8 cellular contexts compared by ENCODE assay signal in the genomic region with DNA sequence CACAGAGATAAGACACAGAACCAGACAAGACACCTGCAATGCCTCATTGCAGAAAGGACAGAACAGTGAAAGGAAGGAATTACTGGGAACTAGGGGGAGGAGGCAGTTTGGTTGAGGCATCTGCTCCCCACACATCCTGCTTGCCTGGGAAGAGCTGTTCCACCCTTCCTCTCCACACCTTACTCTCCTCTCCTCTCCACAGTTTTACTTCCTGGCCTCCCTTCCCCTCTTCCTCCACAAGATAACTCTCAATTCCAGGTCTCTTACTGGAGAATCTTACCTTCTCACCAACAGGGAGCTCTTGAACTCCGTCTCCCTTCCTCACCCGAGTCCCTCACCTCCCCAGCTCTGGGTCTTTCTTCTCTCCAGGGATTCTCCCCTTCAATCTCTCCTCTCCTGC. TPM values are rescaled to one million over a fixed set of nuclear protein-coding genes. Genes with fewer than 3 reads are reported as not detected.
DNase-seq lines count a peak whose midpoint lies in the region; ATAC-seq and TF ChIP-seq lines count a peak whose summit lies in the region.
"Had no signal": no experiment of that assay in that cellular context is flagged by ENCODE, and none has a peak within 500 bp of the region (broad histone marks: within the 10 kb centered on the region; RNA-seq: fewer than 3 reads in every experiment).

No MANE protein-coding gene starts in this region.

- H3K4me1 ChIP-seq in CD8-positive, alpha-beta T cell (ENCODE audit: insufficient read depth, low read length): peaks cover 17% of the 10 kb centered on the region
- peaks cover 17% of the 10 kb centered on the region for H3K4me1 ChIP-seq in mesendoderm (ENCODE audit: control insufficient read depth, low read depth, low read length)

- no peak overlapping the region for H4K5ac ChIP-seq in mesendoderm (ENCODE audit: low read length)

- peak overlapping the region; percentile 93 for H3K27ac Mint-ChIP-seq in CD8-positive, alpha-beta T cell
- H3K27ac Mint-ChIP-seq in activated CD4-positive, alpha-beta memory T cell treated with anti-CD3 and anti-CD28 coated beads, Interleukin-2, amount 10 ng/mL, durations not matched to agents 7 days and 5 days: peak overlapping the region; percentile 83

- no peak overlapping the region for H3K4ac ChIP-seq in mesendoderm (ENCODE audit: low read depth, low read length)

- peaks cover 56% of the 10 kb centered on the region for H3K36me3 Mint-ChIP-seq in CD8-positive, alpha-beta T cell
- peaks cover 55% of the 10 kb centered on the region for H3K36me3 Mint-ChIP-seq in activated CD4-positive, alpha-beta memory T cell treated with anti-CD3 and anti-CD28 coated beads, Interleukin-2, amount 10 ng/mL, durations not matched to agents 7 days and 5 days (ENCODE audit: low read depth)

- H3K18ac ChIP-seq in mesendoderm (ENCODE audit: low read length): no peak overlapping the region

- no peaks in the 10 kb centered on the region for H3K27me3 ChIP-seq in CD8-positive, alpha-beta T cell (ENCODE audit: insufficient read depth, low read length)
- H3K27me3 ChIP-seq in mesendoderm (ENCODE audit: insufficient read depth, low read length, poor library complexity): no peaks in the 10 kb centered on the region

- no peak overlapping the region for H3K23ac ChIP-seq in mesendoderm (ENCODE audit: low read length)

- H3K9me3 ChIP-seq in CD8-positive, alpha-beta T cell (ENCODE audit: low read length): no peaks in the 10 kb centered on the region

- peak overlapping the region; percentile 36 for H3K4me3 Mint-ChIP-seq in CD8-positive, alpha-beta T cell
- H3K4me3 Mint-ChIP-seq in activated CD4-positive, alpha-beta memory T cell treated with anti-CD3 and anti-CD28 coated beads, Interleukin-2, amount 10 ng/mL, durations not matched to agents 7 days and 5 days: peak overlapping the region; percentile 95

- H3K4me2 ChIP-seq in mesendoderm (ENCODE audit: low read length): peak overlapping the region; percentile 26

- no peak overlapping the region for H3K27ac ChIP-seq in CD8-positive, alpha-beta T cell (ENCODE audit: low read depth, low read length)
- H3K27ac ChIP-seq in mesendoderm (ENCODE audit: low read depth, low read length): no peak overlapping the region

- CTCF ChIA-PET in CD8-positive, alpha-beta T cell (lab: Charles Lee): no interaction called here
- CTCF ChIA-PET in activated CD4-positive, alpha-beta memory T cell treated with anti-CD3 and anti-CD28 coated beads, Interleukin-2, amount 10 ng/mL, durations not matched to agents 7 days and 5 days (lab: Charles Lee): interaction anchor here (3.5 kb wide), 1 partner anchor 7 kb away, joined by 22 read pairs; the partner anchor contains the start of gene CDC20

- no peak for ATAC-seq in CD8-positive, alpha-beta T cell
- no peak for ATAC-seq in HG03095 (IDR thresholded peaks at IDR 0.05; ENCODE audit: unreplicated experiment)

- H3K9ac ChIP-seq in mesendoderm (ENCODE audit: low read length): peak overlapping the region; percentile 46

- no peak overlapping the region for H2BK120ac ChIP-seq in mesendoderm (ENCODE audit: low read depth, low read length)

- no peak overlapping the region for H2BK15ac ChIP-seq in mesendoderm (replicated peaks; ENCODE audit: low read depth)

- peaks cover 28% of the 10 kb centered on the region for H3K79me1 ChIP-seq in mesendoderm (ENCODE audit: low read length)

- POLR2A ChIA-PET in CD8-positive, alpha-beta T cell (lab: Charles Lee): no interaction called here
- POLR2A ChIA-PET in activated CD4-positive, alpha-beta memory T cell treated with anti-CD3 and anti-CD28 coated beads, Interleukin-2, amount 10 ng/mL, durations not matched to agents 7 days and 5 days (lab: Charles Lee): interaction anchor here (0.9 kb wide), 1 partner anchor 10 kb away, joined by 3 read pairs; no protein-coding TSS in a partner anchor

- no peaks in the 10 kb centered on the region for H3K9me3 Mint-ChIP-seq in CD8-positive, alpha-beta T cell
- H3K9me3 Mint-ChIP-seq in activated CD4-positive, alpha-beta memory T cell treated with anti-CD3 and anti-CD28 coated beads, Interleukin-2, amount 10 ng/mL, durations not matched to agents 7 days and 5 days: no peaks in the 10 kb centered on the region

- no peak overlapping the region for H4K8ac ChIP-seq in mesendoderm (ENCODE audit: low read depth, low read length)

- intact Hi-C loops in CD8-positive, alpha-beta T cell (cut with DNase I, micrococcal nuclease): loop anchor here (5.0 to 10.0 kb wide), 3 partner anchors 431 to 911 kb away; partner anchors contain the start of genes DMAP1 (in 1 of the 2), PPCS (in 1 of the 2) and ZMYND12 (in 1 of the 2)

- peaks cover 14% of the 10 kb centered on the region for H3K36me3 ChIP-seq in CD8-positive, alpha-beta T cell (ENCODE audit: insufficient read depth, low read length)
- peaks cover 20% of the 10 kb centered on the region for H3K36me3 ChIP-seq in mesendoderm (ENCODE audit: control insufficient read depth, insufficient read depth, low read length)

- H3K27me3 Mint-ChIP-seq in CD8-positive, alpha-beta T cell (ENCODE audit: low read depth): no peaks in the 10 kb centered on the region
- H3K27me3 Mint-ChIP-seq in activated CD4-positive, alpha-beta memory T cell treated with anti-CD3 and anti-CD28 coated beads, Interleukin-2, amount 10 ng/mL, durations not matched to agents 7 days and 5 days: no peaks in the 10 kb centered on the region

- WGBS in mesendoderm (ENCODE audit: extremely low coverage, insufficient coverage, low lambda C conversion rate): no CpG with 5 or more reads among the region's 2 CpGs

- no peak overlapping the region for H2BK5ac ChIP-seq in mesendoderm (ENCODE audit: low read length)

- H3K4me3 ChIP-seq in CD8-positive, alpha-beta T cell (ENCODE audit: low read depth, low read length): no peak overlapping the region
- H3K4me3 ChIP-seq in mesendoderm (ENCODE audit: low read length): no peak overlapping the region

- peak overlapping the region; percentile 49 for H3K56ac ChIP-seq in mesendoderm (ENCODE audit: low read length)

- peaks cover 34% of the 10 kb centered on the region for H3K4me1 Mint-ChIP-seq in CD8-positive, alpha-beta T cell (ENCODE audit: low read depth)
- peaks cover 68% of the 10 kb centered on the region for H3K4me1 Mint-ChIP-seq in activated CD4-positive, alpha-beta memory T cell treated with anti-CD3 and anti-CD28 coated beads, Interleukin-2, amount 10 ng/mL, durations not matched to agents 7 days and 5 days

- no peak for TF ChIP-seq CTCF in CD8-positive, alpha-beta T cell (IDR thresholded peaks at IDR 0.05)

- H2AK5ac ChIP-seq in mesendoderm (ENCODE audit: low read length): no peak overlapping the region

- no peak for DNase-seq in CD8-positive, alpha-beta T cell
- no peak for DNase-seq in activated CD4-positive, alpha-beta memory T cell treated with anti-CD3 and anti-CD28 coated beads, Interleukin-2, amount 10 ng/mL, durations not matched to agents 7 days and 5 days
- no peak for DNase-seq in mesendoderm
- no peak for DNase-seq in NCI-H345 treated with DMSO at 0.1 percent for 48 hours (lab: John Stamatoyannopoulos, UW; ENCODE audit: unreplicated experiment)
- no peak for DNase-seq in NK-92 (lab: John Stamatoyannopoulos, UW; ENCODE audit: unreplicated experiment)
- DNase-seq: GF-D8, NCI-H187 treated with DMSO at 0.1 percent for 48 hours had no signal

- peaks cover 17% of the 10 kb centered on the region for H3K79me2 ChIP-seq in mesendoderm (ENCODE audit: control insufficient read depth, insufficient read depth, low read length)

RNA-seq across cellular contexts. Expression of gene ELOVL1, which starts 2.1 kb away (rescaled TPM):
- 10 to 100 TPM; 24.6 to 25.6 TPM for total RNA-seq in CD8-positive, alpha-beta T cell
- 10 to 100 TPM; 71.8 to 74.1 TPM for total RNA-seq in activated CD4-positive, alpha-beta memory T cell treated with anti-CD3 and anti-CD28 coated beads, Interleukin-2, amount 10 ng/mL, durations not matched to agents 7 days and 5 days
- 37.0 TPM for polyA plus RNA-seq in mesendoderm (2013, experiment 1 of 2)
- polyA plus RNA-seq in mesendoderm (2013, experiment 2 of 2): 37.2 TPM

RNA-seq across cellular contexts. Expression of gene CDC20, which starts 6.9 kb away (rescaled TPM):
- total RNA-seq in CD8-positive, alpha-beta T cell: 1 to 10 TPM in 1 of 2 experiments, under 1 TPM in 1; 0.92 to 1.3 TPM
- total RNA-seq in activated CD4-positive, alpha-beta memory T cell treated with anti-CD3 and anti-CD28 coated beads, Interleukin-2, amount 10 ng/mL, durations not matched to agents 7 days and 5 days: 100 to 1,000 TPM; 130 to 141 TPM
- polyA plus RNA-seq in mesendoderm (2013, experiment 1 of 2): 156 TPM
- polyA plus RNA-seq in mesendoderm (2013, experiment 2 of 2): 154 TPM

RNA-seq across cellular contexts. Expression of gene MED8, which starts 23.9 kb away (rescaled TPM):
- total RNA-seq in CD8-positive, alpha-beta T cell: 10 to 100 TPM; 18.8 to 20.2 TPM
- total RNA-seq in activated CD4-positive, alpha-beta memory T cell treated with anti-CD3 and anti-CD28 coated beads, Interleukin-2, amount 10 ng/mL, durations not matched to agents 7 days and 5 days: 10 to 100 TPM; 35.6 to 36.9 TPM
- 19.4 TPM for polyA plus RNA-seq in mesendoderm (2013, experiment 1 of 2)
- polyA plus RNA-seq in mesendoderm (2013, experiment 2 of 2): 18.7 TPM

RNA-seq across cellular contexts. Expression of gene SZT2, which starts 24.0 kb away (rescaled TPM):
- 10 to 100 TPM; 57.0 to 64.4 TPM for total RNA-seq in CD8-positive, alpha-beta T cell
- total RNA-seq in activated CD4-positive, alpha-beta memory T cell treated with anti-CD3 and anti-CD28 coated beads, Interleukin-2, amount 10 ng/mL, durations not matched to agents 7 days and 5 days: 10 to 100 TPM; 55.6 to 57.8 TPM
- polyA plus RNA-seq in mesendoderm (2013, experiment 1 of 2): 3.5 TPM
- 3.4 TPM for polyA plus RNA-seq in mesendoderm (2013, experiment 2 of 2)

RNA-seq across cellular contexts. Expression of gene MPL, which starts 28.1 kb away (rescaled TPM):
- total RNA-seq in CD8-positive, alpha-beta T cell: not detected
- not detected for total RNA-seq in activated CD4-positive, alpha-beta memory T cell treated with anti-CD3 and anti-CD28 coated beads, Interleukin-2, amount 10 ng/mL, durations not matched to agents 7 days and 5 days
- 0.07 TPM for polyA plus RNA-seq in mesendoderm (2013, experiment 1 of 2)
- polyA plus RNA-seq in mesendoderm (2013, experiment 2 of 2): 0.07 TPM

Comparison
In these comparisons a context has a peak if more than half of its experiments do, and no peak if none do; other contexts are left out.
1. RNA of gene CDC20, which starts 6.9 kb away (total RNA-seq): 130 to 141 TPM in activated CD4-positive, alpha-beta memory T cell treated with anti-CD3 and anti-CD28 coated beads, Interleukin-2, amount 10 ng/mL, durations not matched to agents 7 days and 5 days; 0.92 to 1.3 TPM in CD8-positive, alpha-beta T cell; every median in the first group is over 10 times any median in the second.